ENCODE assay signal across 8 cellular contexts in genomic region chr18:62522510-62523254, GRCh38. TPM values are rescaled to one million over a fixed set of nuclear protein-coding genes. Genes with fewer than 3 reads are reported as not detected.
DNase-seq lines count a peak whose midpoint lies in the region; ATAC-seq and TF ChIP-seq lines count a peak whose summit lies in the region.

Gene ZCCHC2 (plus strand): TSS chr18:62523025. CDS start chr18:62523425, 400 bp downstream.

- peak; percentile 86 for ATAC-seq in RWPE2 (ENCODE audit: low read depth)
- peak; percentile 78 to 91 (median 81) for ATAC-seq in natural killer cell

- no peaks in the 10 kb centered on the region for H3K36me3 ChIP-seq in RWPE2 (ENCODE audit: low read depth)

- H3K4me1 Mint-ChIP-seq in activated T-helper 2 cell treated with anti-CD3 and anti-CD28 coated beads, Interferon-gamma antibody, Interleukin-2, Interleukin-4, amounts not matched to agents 10 μg/mL and 5 μg/mL and 100 μg/mL, durations not matched to agents 14 hours and 24 hours and 36 hours (ENCODE audit: low read depth) = peaks cover 29% of the 10 kb centered on the region
- H3K4me1 Mint-ChIP-seq in natural killer cell = peaks cover 23 to 28% of the 10 kb centered on the region in 2 donors

- peak within 1 kb of the TSS; percentile 87 for H3K27ac ChIP-seq in RWPE2 (ENCODE audit: poor library complexity, severe bottlenecking)

- peaks cover 13% of the 10 kb centered on the region for H3K4me1 ChIP-seq in RWPE2 (ENCODE audit: insufficient read depth, poor library complexity, severe bottlenecking)

- no peaks in the 10 kb centered on the region for H3K9me3 ChIP-seq in RWPE2 (ENCODE audit: severe bottlenecking)

- peak within 1 kb of the TSS; percentile 95 for H3K4me3 Mint-ChIP-seq in activated T-helper 2 cell treated with anti-CD3 and anti-CD28 coated beads, Interferon-gamma antibody, Interleukin-2, Interleukin-4, amounts not matched to agents 10 μg/mL and 5 μg/mL and 100 μg/mL, durations not matched to agents 14 hours and 24 hours and 36 hours (ENCODE audit: low read depth)
- H3K4me3 Mint-ChIP-seq in natural killer cell = peak within 1 kb of the TSS; percentile 91

- H3K27me3 ChIP-seq in RWPE2 (ENCODE audit: insufficient read depth, poor library complexity, severe bottlenecking) = no peaks in the 10 kb centered on the region

- peaks cover 25% of the 10 kb centered on the region for H3K36me3 Mint-ChIP-seq in activated T-helper 2 cell treated with anti-CD3 and anti-CD28 coated beads, Interferon-gamma antibody, Interleukin-2, Interleukin-4, amounts not matched to agents 10 μg/mL and 5 μg/mL and 100 μg/mL, durations not matched to agents 14 hours and 24 hours and 36 hours (ENCODE audit: low read depth)
- no peaks in the 10 kb centered on the region for H3K36me3 Mint-ChIP-seq in natural killer cell

- no peaks in the 10 kb centered on the region for H3K9me3 Mint-ChIP-seq in activated T-helper 2 cell treated with anti-CD3 and anti-CD28 coated beads, Interferon-gamma antibody, Interleukin-2, Interleukin-4, amounts not matched to agents 10 μg/mL and 5 μg/mL and 100 μg/mL, durations not matched to agents 14 hours and 24 hours and 36 hours
- H3K9me3 Mint-ChIP-seq in natural killer cell = no peaks in the 10 kb centered on the region

- peak within 1 kb of the TSS; percentile 68 for H3K4me3 ChIP-seq in RWPE2 (ENCODE audit: severe bottlenecking)
- H3K4me3 ChIP-seq in fibroblast of mammary gland (ENCODE audit: control insufficient read depth, low read depth, low read length) = peak within 1 kb of the TSS; percentile 76

- H3K27ac Mint-ChIP-seq in activated T-helper 2 cell treated with anti-CD3 and anti-CD28 coated beads, Interferon-gamma antibody, Interleukin-2, Interleukin-4, amounts not matched to agents 10 μg/mL and 5 μg/mL and 100 μg/mL, durations not matched to agents 14 hours and 24 hours and 36 hours = peak within 1 kb of the TSS; percentile 88
- peak within 1 kb of the TSS; percentile 89 to 93 for H3K27ac Mint-ChIP-seq in natural killer cell

- intact Hi-C loops in activated T-helper 2 cell treated with anti-CD3 and anti-CD28 coated beads, Interferon-gamma antibody, Interleukin-2, Interleukin-4, amounts not matched to agents 10 μg/mL and 5 μg/mL and 100 μg/mL, durations not matched to agents 14 hours and 24 hours and 36 hours (cut with micrococcal nuclease) = loop anchor here (1.0 to 10.0 kb wide), 4 partner anchors 16 to 1432 kb away; partner anchors contain the start of genes PIGN and RELCH
- intact Hi-C loops in natural killer cell (cut with micrococcal nuclease) = loop anchor here (5.0 to 10.0 kb wide), 2 partner anchors 192 to 900 kb away; partner anchors contain the start of genes PHLPP1 and VPS4B

- TF ChIP-seq CTCF in RWPE2 (IDR thresholded peaks at IDR 0.05; ENCODE audit: poor library complexity, severe bottlenecking) (no peak), fibroblast of mammary gland (conservative IDR thresholded peaks at IDR 0.05; ENCODE audit: control insufficient read depth, insufficient read depth, low read depth, low read length) (no peak), natural killer cell (IDR thresholded peaks at IDR 0.05) (no peak)

- H3K27me3 Mint-ChIP-seq in activated T-helper 2 cell treated with anti-CD3 and anti-CD28 coated beads, Interferon-gamma antibody, Interleukin-2, Interleukin-4, amounts not matched to agents 10 μg/mL and 5 μg/mL and 100 μg/mL, durations not matched to agents 14 hours and 24 hours and 36 hours (ENCODE audit: low read depth) = no peaks in the 10 kb centered on the region
- H3K27me3 Mint-ChIP-seq in natural killer cell (ENCODE audit: low read depth in 2 of 2) = peaks cover 0 to 7% of the 10 kb centered on the region in 2 donors

- peak; percentile 96 for DNase-seq in EH (ENCODE audit: low read depth)
- peak; percentile 97 for DNase-seq in H4 (ENCODE audit: low spot score)
- DNase-seq in LoVo (ENCODE audit: low spot score) = peak; percentile 98
- DNase-seq in RWPE2 (ENCODE audit: low spot score) = peak; percentile 94
- peak; percentile 99 for DNase-seq in activated T-helper 2 cell treated with anti-CD3 and anti-CD28 coated beads, Interferon-gamma antibody, Interleukin-2, Interleukin-4, amounts not matched to agents 10 μg/mL and 5 μg/mL and 100 μg/mL, durations not matched to agents 14 hours and 24 hours and 36 hours (ENCODE audit: low spot score)
- peak; percentile 95 for DNase-seq in fibroblast of mammary gland (ENCODE audit: low read depth)
- DNase-seq in natural killer cell = peak; percentile 99
- peak; percentile 94 for DNase-seq in stimulated activated naive CD4-positive, alpha-beta T cell treated with Interleukin-2 at 50 U/mL for 16 hours (lab: John Stamatoyannopoulos, UW)

RNA-seq across cellular contexts. Expression of gene ZCCHC2, which starts in this region (rescaled TPM):
- 5.2 and 5.3 TPM in 2 replicates for total RNA-seq in H4 (2014; rRNA removed; shearing (Covaris generic))
- total RNA-seq in activated T-helper 2 cell treated with anti-CD3 and anti-CD28 coated beads, Interferon-gamma antibody, Interleukin-2, Interleukin-4, amounts not matched to agents 10 μg/mL and 5 μg/mL and 100 μg/mL, durations not matched to agents 14 hours and 24 hours and 36 hours = 43.8 and 48.6 TPM in 2 replicates
- 10 to 100 TPM; 50.4 to 81.2 (median 59.6) TPM for total RNA-seq in natural killer cell

Comparison
In these comparisons a context has a peak if more than half of its experiments do, and no peak if none do; other contexts are left out.
1. Peak in every context shown above with its lines: DNase-seq, ATAC-seq, H3K4me3 ChIP-seq and H3K27ac ChIP-seq.